In genomic region chr1:9891207-9891606, GRCh38 we compare ENCODE assay signal across 10 cellular contexts. TPM values are rescaled to one million over a fixed set of nuclear protein-coding genes. Genes with fewer than 3 reads are reported as not detected.
DNase-seq lines count a peak whose midpoint lies in the region; TF ChIP-seq lines count a peak whose summit lies in the region.
"Had no signal": no experiment of that assay in that cellular context is flagged by ENCODE, and none has a peak within 500 bp of the region (broad histone marks: within the 10 kb centered on the region; RNA-seq: fewer than 3 reads in every experiment).

No MANE protein-coding gene starts in this region.

- H3K9me3 ChIP-seq in osteoblast (ENCODE audit: low read depth, low read length): no peaks in the 10 kb centered on the region

- no peaks in the 10 kb centered on the region for H3K27me3 ChIP-seq in osteoblast (ENCODE audit: insufficient read depth, low read length)

- H3K4me2 ChIP-seq in osteoblast (ENCODE audit: insufficient read depth, low read length): peak overlapping the region; percentile 28

- H3K79me2 ChIP-seq in osteoblast (ENCODE audit: insufficient read depth, low read length): no peaks in the 10 kb centered on the region

- in situ Hi-C loops in G401 (cut with HindIII; ENCODE audit: low sequenced_read_pairs): no loop called here

- no peaks in the 10 kb centered on the region for H3K36me3 ChIP-seq in osteoblast (ENCODE audit: insufficient read depth, low read length)

- TF ChIP-seq CTCF in osteoblast (IDR thresholded peaks at IDR 0.05; ENCODE audit: extremely low read depth, low read depth, low read length): no peak

- DNase-seq in G401 (ENCODE audit: low spot score) (peak; percentile 21), NCI-H345 treated with DMSO at 0.1 percent for 48 hours (lab: John Stamatoyannopoulos, UW; ENCODE audit: unreplicated experiment) (peak; percentile 14), ecto neural progenitor cell (ENCODE audit: low spot score) (peak; percentile 65), osteoblast (ENCODE audit: insufficient read length, low spot score, missing footprints) (no peak), globus pallidus (ENCODE audit: low spot score) (no peak), OCI-M2 (lab: John Stamatoyannopoulos, UW; ENCODE audit: unreplicated experiment) (no peak), H4 (ENCODE audit: low spot score) (no peak)
- no peak for DNase-seq in activated CD8-positive, alpha-beta memory T cell treated with anti-CD3 and anti-CD28 coated beads, Interleukin-2, amount 50 U/mL, for 48 hours
- DNase-seq: activated naive CD4-positive, alpha-beta T cell; stimulated activated CD4-positive, alpha-beta T cell treated with anti-CD3 and anti-CD28 coated beads, Interleukin-1b, Interleukin-23, amount 100 ng/mL, for 48 hours had no signal

- H2AFZ ChIP-seq in osteoblast (ENCODE audit: low read length): no peak overlapping the region

- H4K20me1 ChIP-seq in osteoblast (ENCODE audit: insufficient read depth, low read length): peaks cover 9% of the 10 kb centered on the region

- peak overlapping the region; percentile 60 for H3K27ac ChIP-seq in osteoblast (ENCODE audit: low read depth, low read length)

- H3K4me1 ChIP-seq in osteoblast (ENCODE audit: insufficient read depth, low read length): peaks cover 41% of the 10 kb centered on the region

- no peak overlapping the region for H3K4me3 ChIP-seq in osteoblast (ENCODE audit: insufficient read depth, low read length)

RNA-seq across cellular contexts. Expression of gene CTNNBIP1, which starts 18.9 kb away (rescaled TPM):
- 346 and 526 TPM in 2 replicates for total RNA-seq in G401 (2014; rRNA removed; shearing (Covaris generic))
- total RNA-seq in osteoblast: 17.7 and 18.5 TPM in 2 replicates
- total RNA-seq in H4 (2014; rRNA removed; shearing (Covaris generic)): 16.6 and 18.9 TPM in 2 replicates

RNA-seq across cellular contexts. Expression of gene LZIC, which starts 52.0 kb away (rescaled TPM):
- 33.3 and 45.7 TPM in 2 replicates for total RNA-seq in G401 (2014; rRNA removed; shearing (Covaris generic))
- total RNA-seq in osteoblast: 34.5 and 37.6 TPM in 2 replicates
- total RNA-seq in H4 (2014; rRNA removed; shearing (Covaris generic)): 27.4 and 37.8 TPM in 2 replicates

RNA-seq across cellular contexts. Expression of gene NMNAT1, which starts 52.1 kb away (rescaled TPM):
- 19.0 and 20.2 TPM in 2 replicates for total RNA-seq in G401 (2014; rRNA removed; shearing (Covaris generic))
- 9.7 and 10.5 TPM in 2 replicates for total RNA-seq in osteoblast
- total RNA-seq in H4 (2014; rRNA removed; shearing (Covaris generic)): 3.5 and 5.8 TPM in 2 replicates

Comparison
In these comparisons a context has a peak if more than half of its experiments do, and no peak if none do; other contexts are left out.
1. DNase-seq: peak in G401 (single experiment), NCI-H345 treated with DMSO at 0.1 percent for 48 hours (single experiment) and ecto neural progenitor cell (single experiment); none in osteoblast (single experiment), activated CD8-positive, alpha-beta memory T cell treated with anti-CD3 and anti-CD28 coated beads, Interleukin-2, amount 50 U/mL, for 48 hours (single experiment), globus pallidus (single experiment), OCI-M2 (single experiment) and H4 (single experiment).
2. RNA of gene CTNNBIP1, which starts 18.9 kb away (total RNA-seq): 346 to 526 TPM in G401; 17.7 to 18.5 TPM in osteoblast and 16.6 to 18.9 TPM in H4; every median in the first group is over 10 times any median in the second.